In the genomic region with DNA sequence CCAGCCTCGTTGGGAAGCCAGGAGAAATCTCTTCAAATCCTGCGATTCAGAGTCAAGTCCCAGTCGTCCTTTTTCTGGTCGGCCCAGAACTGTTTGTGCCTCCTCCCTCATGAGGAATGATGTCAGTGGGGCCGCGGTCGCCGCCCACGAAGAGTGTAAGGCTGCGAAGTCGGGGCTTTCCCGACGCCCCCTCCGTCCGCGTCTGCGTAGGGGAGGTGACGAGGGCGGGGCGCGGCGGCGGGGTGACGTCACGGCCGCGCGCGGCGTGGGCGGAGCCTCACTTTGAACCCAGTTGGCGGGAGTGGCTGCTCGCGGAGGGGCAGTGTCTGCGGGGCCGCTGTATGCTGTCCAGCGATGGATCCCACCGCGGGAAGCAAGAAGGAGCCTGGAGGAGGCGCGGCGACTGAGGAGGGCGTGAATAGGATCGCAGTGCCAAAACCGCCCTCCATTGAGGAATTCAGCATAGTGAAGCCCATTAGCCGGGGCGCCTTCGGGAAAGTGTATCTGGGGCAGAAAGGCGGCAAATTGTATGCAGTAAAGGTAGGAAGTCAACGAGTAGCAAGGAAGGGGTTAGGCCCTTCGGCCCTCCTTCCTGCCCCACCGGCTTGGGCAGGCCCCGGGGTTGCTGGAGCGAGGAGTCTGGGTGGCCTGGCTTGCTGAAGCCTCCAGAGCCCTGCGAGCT, we compare ENCODE assay signal across 1 cellular context.
TF ChIP-seq lines count a peak whose summit lies in the region.

Gene MASTL (plus strand): TSS at position 280 of the 682 bp plus-strand sequence. CDS start 75 bp downstream, at position 355.

TF ChIP-seq in HEK293, 187 proteins besides CTCF, POLR2A, EP300 and RAD21 (continued from another document and continues in another):
- TF ChIP-seq PRDM2 (tag by site-specific recombination; IDR thresholded peaks at IDR 0.05; ENCODE audit: borderline replicate concordance) (no peak), GLI4 (tag by site-specific recombination; IDR thresholded peaks at IDR 0.05) (peak; percentile 87), ZNF596 (tag by site-specific recombination; IDR thresholded peaks at IDR 0.05) (no peak), KLF7 (tag by site-specific recombination; IDR thresholded peaks at IDR 0.05; ENCODE audit: borderline replicate concordance) (peak; percentile 55; the same call in 1 of the 2 replicates), ZFP41 (tag by site-specific recombination; IDR thresholded peaks at IDR 0.05; ENCODE audit: borderline replicate concordance) (no peak), ZNF629 (tag by site-specific recombination; IDR thresholded peaks at IDR 0.05) (peak; percentile 98), ZNF391 (tag by site-specific recombination; IDR thresholded peaks at IDR 0.05; ENCODE audit: borderline replicate concordance, low read depth) (peak; percentile 47; the same call in 1 of the 2 replicates), OSR2 (tag by site-specific recombination; IDR thresholded peaks at IDR 0.05) (no peak), ZFP37 (tag by site-specific recombination; IDR thresholded peaks at IDR 0.05) (peak; percentile 94), ZNF830 (tag by site-specific recombination; IDR thresholded peaks at IDR 0.05; ENCODE audit: low read depth) (no peak), ZNF76 (tag by site-specific recombination; IDR thresholded peaks at IDR 0.05; ENCODE audit: borderline replicate concordance, low read depth) (peak; percentile 87; the same call in 1 of the 2 replicates), ZNF416 (tag by site-specific recombination; IDR thresholded peaks at IDR 0.05) (no peak), IKZF3 (tag by site-specific recombination; IDR thresholded peaks at IDR 0.05) (0 out of 2 replicates have a peak, but pooled peaks have one; percentile 46), ZNF747 (tag by site-specific recombination; IDR thresholded peaks at IDR 0.05) (no peak), ZFP69B (tag by site-specific recombination; IDR thresholded peaks at IDR 0.05) (no peak), GLIS1 (tag by site-specific recombination; IDR thresholded peaks at IDR 0.05) (peak; percentile 82), ZBTB6 (tag by site-specific recombination; IDR thresholded peaks at IDR 0.05) (0 out of 2 replicates have a peak, but pooled peaks have one; percentile 21), ZNF555 (tag by site-specific recombination; conservative IDR thresholded peaks at IDR 0.05) (no peak), ATF2 (tag by site-specific recombination; IDR thresholded peaks at IDR 0.05; ENCODE audit: low read depth) (peak; percentile 99), YY1 (tag by site-specific recombination; IDR thresholded peaks at IDR 0.05) (peak; percentile 71; the same call in 1 of the 2 replicates), ZNF549 (tag by site-specific recombination; IDR thresholded peaks at IDR 0.05) (no peak), ZNF792 (tag by site-specific recombination; IDR thresholded peaks at IDR 0.05) (0 out of 2 replicates have a peak, but pooled peaks have one; percentile 44), HOXA7 (CRISPR knock-in tag; IDR thresholded peaks at IDR 0.05; ENCODE audit: borderline replicate concordance) (no peak), ZNF664 (tag by site-specific recombination; IDR thresholded peaks at IDR 0.05) (no peak), ZNF544 (tag by site-specific recombination; IDR thresholded peaks at IDR 0.05) (no peak), REPIN1 (tag by site-specific recombination; IDR thresholded peaks at IDR 0.05; ENCODE audit: low read depth) (peak; percentile 19; the same call in 1 of the 2 replicates), ZBTB48 (tag by site-specific recombination; IDR thresholded peaks at IDR 0.05) (peak; percentile 62; the same call in 1 of the 2 replicates), ZNF169 (tag by site-specific recombination; IDR thresholded peaks at IDR 0.05) (no peak), ZXDB (tag by site-specific recombination; IDR thresholded peaks at IDR 0.05) (peak; percentile 85), SP3 (tag by site-specific recombination; IDR thresholded peaks at IDR 0.05) (peak; percentile 98), GLI2 (tag by site-specific recombination; IDR thresholded peaks at IDR 0.05; ENCODE audit: borderline replicate concordance, low read depth) (no peak), SP2 (tag by site-specific recombination; IDR thresholded peaks at IDR 0.05) (peak; percentile 94), EGR2 (tag by site-specific recombination; IDR thresholded peaks at IDR 0.05; ENCODE audit: low read depth) (peak; percentile 98), ZNF501 (tag by site-specific recombination; IDR thresholded peaks at IDR 0.05) (peak; percentile 83)
- TF ChIP-seq, protein P1, sequence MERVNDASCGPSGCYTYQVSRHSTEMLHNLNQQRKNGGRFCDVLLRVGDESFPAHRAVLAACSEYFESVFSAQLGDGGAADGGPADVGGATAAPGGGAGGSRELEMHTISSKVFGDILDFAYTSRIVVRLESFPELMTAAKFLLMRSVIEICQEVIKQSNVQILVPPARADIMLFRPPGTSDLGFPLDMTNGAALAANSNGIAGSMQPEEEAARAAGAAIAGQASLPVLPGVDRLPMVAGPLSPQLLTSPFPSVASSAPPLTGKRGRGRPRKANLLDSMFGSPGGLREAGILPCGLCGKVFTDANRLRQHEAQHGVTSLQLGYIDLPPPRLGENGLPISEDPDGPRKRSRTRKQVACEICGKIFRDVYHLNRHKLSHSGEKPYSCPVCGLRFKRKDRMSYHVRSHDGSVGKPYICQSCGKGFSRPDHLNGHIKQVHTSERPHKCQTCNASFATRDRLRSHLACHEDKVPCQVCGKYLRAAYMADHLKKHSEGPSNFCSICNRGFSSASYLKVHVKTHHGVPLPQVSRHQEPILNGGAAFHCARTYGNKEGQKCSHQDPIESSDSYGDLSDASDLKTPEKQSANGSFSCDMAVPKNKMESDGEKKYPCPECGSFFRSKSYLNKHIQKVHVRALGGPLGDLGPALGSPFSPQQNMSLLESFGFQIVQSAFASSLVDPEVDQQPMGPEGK (tag by site-specific recombination; IDR thresholded peaks at IDR 0.05): peak; percentile 96
- TF ChIP-seq, protein P2, sequence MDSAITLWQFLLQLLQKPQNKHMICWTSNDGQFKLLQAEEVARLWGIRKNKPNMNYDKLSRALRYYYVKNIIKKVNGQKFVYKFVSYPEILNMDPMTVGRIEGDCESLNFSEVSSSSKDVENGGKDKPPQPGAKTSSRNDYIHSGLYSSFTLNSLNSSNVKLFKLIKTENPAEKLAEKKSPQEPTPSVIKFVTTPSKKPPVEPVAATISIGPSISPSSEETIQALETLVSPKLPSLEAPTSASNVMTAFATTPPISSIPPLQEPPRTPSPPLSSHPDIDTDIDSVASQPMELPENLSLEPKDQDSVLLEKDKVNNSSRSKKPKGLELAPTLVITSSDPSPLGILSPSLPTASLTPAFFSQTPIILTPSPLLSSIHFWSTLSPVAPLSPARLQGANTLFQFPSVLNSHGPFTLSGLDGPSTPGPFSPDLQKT (IDR thresholded peaks at IDR 0.05; ENCODE audit: borderline replicate concordance, low read depth, low read length): no peak
- TF ChIP-seq, protein P3, sequence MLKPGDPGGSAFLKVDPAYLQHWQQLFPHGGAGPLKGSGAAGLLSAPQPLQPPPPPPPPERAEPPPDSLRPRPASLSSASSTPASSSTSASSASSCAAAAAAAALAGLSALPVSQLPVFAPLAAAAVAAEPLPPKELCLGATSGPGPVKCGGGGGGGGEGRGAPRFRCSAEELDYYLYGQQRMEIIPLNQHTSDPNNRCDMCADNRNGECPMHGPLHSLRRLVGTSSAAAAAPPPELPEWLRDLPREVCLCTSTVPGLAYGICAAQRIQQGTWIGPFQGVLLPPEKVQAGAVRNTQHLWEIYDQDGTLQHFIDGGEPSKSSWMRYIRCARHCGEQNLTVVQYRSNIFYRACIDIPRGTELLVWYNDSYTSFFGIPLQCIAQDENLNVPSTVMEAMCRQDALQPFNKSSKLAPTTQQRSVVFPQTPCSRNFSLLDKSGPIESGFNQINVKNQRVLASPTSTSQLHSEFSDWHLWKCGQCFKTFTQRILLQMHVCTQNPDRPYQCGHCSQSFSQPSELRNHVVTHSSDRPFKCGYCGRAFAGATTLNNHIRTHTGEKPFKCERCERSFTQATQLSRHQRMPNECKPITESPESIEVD (tag by site-specific recombination; IDR thresholded peaks at IDR 0.05): no peak
- TF ChIP-seq, protein P4, sequence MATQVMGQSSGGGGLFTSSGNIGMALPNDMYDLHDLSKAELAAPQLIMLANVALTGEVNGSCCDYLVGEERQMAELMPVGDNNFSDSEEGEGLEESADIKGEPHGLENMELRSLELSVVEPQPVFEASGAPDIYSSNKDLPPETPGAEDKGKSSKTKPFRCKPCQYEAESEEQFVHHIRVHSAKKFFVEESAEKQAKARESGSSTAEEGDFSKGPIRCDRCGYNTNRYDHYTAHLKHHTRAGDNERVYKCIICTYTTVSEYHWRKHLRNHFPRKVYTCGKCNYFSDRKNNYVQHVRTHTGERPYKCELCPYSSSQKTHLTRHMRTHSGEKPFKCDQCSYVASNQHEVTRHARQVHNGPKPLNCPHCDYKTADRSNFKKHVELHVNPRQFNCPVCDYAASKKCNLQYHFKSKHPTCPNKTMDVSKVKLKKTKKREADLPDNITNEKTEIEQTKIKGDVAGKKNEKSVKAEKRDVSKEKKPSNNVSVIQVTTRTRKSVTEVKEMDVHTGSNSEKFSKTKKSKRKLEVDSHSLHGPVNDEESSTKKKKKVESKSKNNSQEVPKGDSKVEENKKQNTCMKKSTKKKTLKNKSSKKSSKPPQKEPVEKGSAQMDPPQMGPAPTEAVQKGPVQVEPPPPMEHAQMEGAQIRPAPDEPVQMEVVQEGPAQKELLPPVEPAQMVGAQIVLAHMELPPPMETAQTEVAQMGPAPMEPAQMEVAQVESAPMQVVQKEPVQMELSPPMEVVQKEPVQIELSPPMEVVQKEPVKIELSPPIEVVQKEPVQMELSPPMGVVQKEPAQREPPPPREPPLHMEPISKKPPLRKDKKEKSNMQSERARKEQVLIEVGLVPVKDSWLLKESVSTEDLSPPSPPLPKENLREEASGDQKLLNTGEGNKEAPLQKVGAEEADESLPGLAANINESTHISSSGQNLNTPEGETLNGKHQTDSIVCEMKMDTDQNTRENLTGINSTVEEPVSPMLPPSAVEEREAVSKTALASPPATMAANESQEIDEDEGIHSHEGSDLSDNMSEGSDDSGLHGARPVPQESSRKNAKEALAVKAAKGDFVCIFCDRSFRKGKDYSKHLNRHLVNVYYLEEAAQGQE (tag by site-specific recombination; IDR thresholded peaks at IDR 0.05): peak; percentile 81
- TF ChIP-seq, protein P5, sequence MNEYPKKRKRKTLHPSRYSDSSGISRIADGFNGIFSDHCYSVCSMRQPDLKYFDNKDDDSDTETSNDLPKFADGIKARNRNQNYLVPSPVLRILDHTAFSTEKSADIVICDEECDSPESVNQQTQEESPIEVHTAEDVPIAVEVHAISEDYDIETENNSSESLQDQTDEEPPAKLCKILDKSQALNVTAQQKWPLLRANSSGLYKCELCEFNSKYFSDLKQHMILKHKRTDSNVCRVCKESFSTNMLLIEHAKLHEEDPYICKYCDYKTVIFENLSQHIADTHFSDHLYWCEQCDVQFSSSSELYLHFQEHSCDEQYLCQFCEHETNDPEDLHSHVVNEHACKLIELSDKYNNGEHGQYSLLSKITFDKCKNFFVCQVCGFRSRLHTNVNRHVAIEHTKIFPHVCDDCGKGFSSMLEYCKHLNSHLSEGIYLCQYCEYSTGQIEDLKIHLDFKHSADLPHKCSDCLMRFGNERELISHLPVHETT (tag by site-specific recombination; IDR thresholded peaks at IDR 0.05): 0 out of 2 replicates have a peak, but pooled peaks have one; percentile 21
